In the genomic region with DNA sequence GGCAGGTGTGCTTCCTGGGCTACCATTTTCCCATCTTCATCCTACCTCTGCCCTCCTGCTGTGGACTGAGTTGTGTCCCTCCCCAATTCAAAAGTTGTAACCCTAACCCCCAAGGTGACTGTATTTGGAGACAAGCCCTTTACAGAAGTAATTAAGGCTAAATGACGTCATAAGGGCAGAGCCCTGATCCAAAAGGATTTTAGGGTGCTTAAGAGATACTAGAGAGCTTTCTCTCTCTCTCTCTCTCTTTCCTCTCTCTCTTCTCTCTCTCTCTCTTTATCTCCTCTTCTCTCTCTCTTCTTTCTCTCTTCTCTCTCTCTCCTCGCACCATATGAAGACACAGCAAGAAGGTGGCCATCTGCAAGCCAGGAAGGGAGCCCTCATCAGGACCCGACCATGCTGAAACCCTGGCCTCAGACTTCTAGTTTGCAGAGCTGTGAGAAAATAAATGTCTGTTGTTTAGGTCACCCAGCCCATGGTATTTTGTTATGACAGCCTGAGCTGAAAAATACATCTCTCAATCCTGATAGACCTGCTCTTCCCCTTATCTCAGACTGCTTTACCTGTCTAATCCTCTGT, we compare ENCODE assay signal across 21 cellular contexts. TPM values are rescaled to one million over a fixed set of nuclear protein-coding genes. Genes with fewer than 3 reads are reported as not detected.
DNase-seq lines count a peak whose midpoint lies in the region; ATAC-seq, FAIRE-seq and TF ChIP-seq lines count a peak whose summit lies in the region.
"Had no signal": no experiment of that assay in that cellular context is flagged by ENCODE, and none has a peak within 500 bp of the region (broad histone marks: within the 10 kb centered on the region; RNA-seq: fewer than 3 reads in every experiment).

No MANE protein-coding gene starts in this region.

- ATAC-seq in stimulated activated naive CD8-positive, alpha-beta T cell treated with anti-CD3 and anti-CD28 coated beads, Interleukin-15, Interleukin-2, amounts not matched to agents 100 U/mL and 50 U/mL, for 24 hours: no peak
- no peak for ATAC-seq in K562

- FAIRE-seq in K562 (lab: Jason Lieb, UNC): no peak

- TF ChIP-seq RAD21 in K562 (CRISPR knock-in tag; conservative IDR thresholded peaks at IDR 0.05 in 1 of 2, IDR thresholded peaks at IDR 0.05 in 1 of 2): no peak

- H3K36me3 Mint-ChIP-seq in stimulated activated naive CD8-positive, alpha-beta T cell treated with anti-CD3 and anti-CD28 coated beads, Interleukin-15, Interleukin-2, amounts not matched to agents 100 ng/mL and 50 ng/mL, for 24 hours (ENCODE audit: low read depth): peaks cover 12% of the 10 kb centered on the region

- no peak for TF ChIP-seq EP300 in K562 (IDR thresholded peaks at IDR 0.05; ENCODE audit: low read length)

- H4K20me1 ChIP-seq in K562 (replicated peaks; ENCODE audit: control insufficient read depth, insufficient read depth, low read length): no peaks in the 10 kb centered on the region

- POLR2A ChIA-PET in K562 (lab: Yijun Ruan, JAX): no interaction called here

- TF ChIP-seq POLR2A in K562 (conservative IDR thresholded peaks at IDR 0.05): no peak

- peaks cover 54% of the 10 kb centered on the region for H3K4me1 Mint-ChIP-seq in stimulated activated naive CD8-positive, alpha-beta T cell treated with anti-CD3 and anti-CD28 coated beads, Interleukin-15, Interleukin-2, amounts not matched to agents 100 ng/mL and 50 ng/mL, for 24 hours (ENCODE audit: low read depth)

- no peaks in the 10 kb centered on the region for H3K9me1 ChIP-seq in K562 (ENCODE audit: control insufficient read depth, insufficient read depth, low read length)

- no peak for TF ChIP-seq CTCF in WERI-Rb-1 (IDR thresholded peaks at IDR 0.05; ENCODE audit: low read depth, low read length)
- TF ChIP-seq CTCF in K562 (IDR thresholded peaks at IDR 0.05 in 2 of 3, conservative IDR thresholded peaks at IDR 0.05 in 1 of 3; ENCODE audit: insufficient read depth in 2 of 3, low read depth in 1 of 3, low read length in 3 of 3): no peak
- TF ChIP-seq CTCF in GM20000 (IDR thresholded peaks at IDR 0.05; ENCODE audit: extremely low read depth, missing control alignments): no peak

- H3K9ac ChIP-seq in K562 (ENCODE audit: insufficient read depth in 1 of 2, low read depth in 2 of 2, low read length in 2 of 2): no peak overlapping the region

- H3K79me2 ChIP-seq in K562 (ENCODE audit: control insufficient read depth, insufficient read depth, low read length): no peaks in the 10 kb centered on the region

- BruUV-seq in K562 (replicated peaks; lab: Mats Ljungman, UMichigan): no TSS peak

- peaks cover 5% of the 10 kb centered on the region for H3K27me3 Mint-ChIP-seq in stimulated activated naive CD8-positive, alpha-beta T cell treated with anti-CD3 and anti-CD28 coated beads, Interleukin-15, Interleukin-2, amounts not matched to agents 100 ng/mL and 50 ng/mL, for 24 hours

- peaks cover 10% of the 10 kb centered on the region for H3K9me3 Mint-ChIP-seq in stimulated activated naive CD8-positive, alpha-beta T cell treated with anti-CD3 and anti-CD28 coated beads, Interleukin-15, Interleukin-2, amounts not matched to agents 100 ng/mL and 50 ng/mL, for 24 hours

- H3K4me1 ChIP-seq in K562 (replicated peaks in 1 of 2; ENCODE audit: control insufficient read depth in 2 of 2, insufficient read depth in 2 of 2, low read length in 2 of 2): peaks cover 0 to 4% of the 10 kb centered on the region in 2 experiments; a peak in 1 of 5 replicates
- H3K4me1 ChIP-seq: prostate gland, upper lobe of right lung had no signal

- H3K4me2 ChIP-seq in K562 (ENCODE audit: insufficient read depth, low read length): no peak overlapping the region

- WGBS in K562 (ENCODE audit: insufficient coverage, low coverage, missing lambda C conversion rate): 4% methylated on average over 3 of the region's 3 CpGs

- DNase-seq in stimulated activated naive CD8-positive, alpha-beta T cell treated with anti-CD3 and anti-CD28 coated beads, Interleukin-15, Interleukin-2, amounts not matched to agents 100 U/mL and 50 U/mL, for 24 hours: no peak
- no peak for DNase-seq in WERI-Rb-1
- no peak for DNase-seq in K562 (ENCODE audit: extremely low read depth in 1 of 4, low spot score in 3 of 4)
- no peak for DNase-seq in NCI-H2227 (lab: John Stamatoyannopoulos, UW; ENCODE audit: unreplicated experiment)
- DNase-seq in NCI-H1092 treated with DMSO at 0.1 percent for 48 hours (lab: John Stamatoyannopoulos, UW): no peak
- DNase-seq in GM20000 (ENCODE audit: low spot score): no peak
- DNase-seq: COR-L47, dorsolateral prefrontal cortex, foreskin fibroblast, islet precursor cell, NCI-H1105 treated with DMSO at 0.1 percent for 48 hours, NCI-H510A, upper lobe of right lung had no signal

- no peaks in the 10 kb centered on the region for H3K9me3 ChIP-seq in WERI-Rb-1 (ENCODE audit: severe bottlenecking)
- no peaks in the 10 kb centered on the region for H3K9me3 ChIP-seq in K562 (replicated peaks; ENCODE audit: control insufficient read depth, insufficient read depth, low read depth, low read length)
- H3K9me3 ChIP-seq: prostate gland, upper lobe of right lung had no signal

- peak overlapping the region; percentile 53 for H3K27ac ChIP-seq in WERI-Rb-1
- no peak overlapping the region for H3K27ac ChIP-seq in K562 (ENCODE audit: extremely low read depth, low read depth, low read length)
- H3K27ac ChIP-seq: dorsolateral prefrontal cortex, prostate gland, SK-N-MC, upper lobe of right lung had no signal

- no peak overlapping the region for H2AFZ ChIP-seq in K562 (ENCODE audit: low read depth, low read length)

- H3K4me3 ChIP-seq in WERI-Rb-1 (ENCODE audit: low read depth, low read length): no peak overlapping the region
- no peak overlapping the region for H3K4me3 ChIP-seq in K562
- H3K4me3 ChIP-seq: dorsolateral prefrontal cortex, prostate gland, SK-N-MC, upper lobe of right lung had no signal

- H3K27ac Mint-ChIP-seq in stimulated activated naive CD8-positive, alpha-beta T cell treated with anti-CD3 and anti-CD28 coated beads, Interleukin-15, Interleukin-2, amounts not matched to agents 100 ng/mL and 50 ng/mL, for 24 hours: peak overlapping the region; percentile 96

- intact Hi-C loops in K562 (cut with micrococcal nuclease): loop anchor here (5.0 kb wide), 1 partner anchor 36 kb away; a partner anchor contains a TSS

- H3K36me3 ChIP-seq in WERI-Rb-1 (no peaks in the 10 kb centered on the region), K562 (ENCODE audit: control insufficient read depth, insufficient read depth, low read length) (no peaks in the 10 kb centered on the region)
- H3K36me3 ChIP-seq: prostate gland, upper lobe of right lung had no signal

- peak overlapping the region; percentile 35 for H3K4me3 Mint-ChIP-seq in stimulated activated naive CD8-positive, alpha-beta T cell treated with anti-CD3 and anti-CD28 coated beads, Interleukin-15, Interleukin-2, amounts not matched to agents 100 ng/mL and 50 ng/mL, for 24 hours

- CTCF ChIA-PET in K562 (lab: Yijun Ruan, JAX; ENCODE audit: low intra/inter-chr PET ratio): no interaction called here

- in situ Hi-C loops in K562 (cut with MboI): no loop called here

- H3K27me3 ChIP-seq in WERI-Rb-1 (ENCODE audit: insufficient read depth, low read depth, severe bottlenecking) (no peaks in the 10 kb centered on the region), K562 (ENCODE audit: control insufficient read depth in 2 of 2, insufficient read depth in 2 of 2, low read length in 2 of 2) (peaks cover 0 to 6% of the 10 kb centered on the region in 2 experiments; a peak in 2 of 5 replicates)
- H3K27me3 ChIP-seq: upper lobe of right lung had no signal

TF ChIP-seq in K562, 482 proteins besides CTCF, POLR2A, EP300 and RAD21:
- TF ChIP-seq NONO (IDR thresholded peaks at IDR 0.05; ENCODE audit: low read depth in 2 of 2, low read length in 1 of 2): no peak
- TF ChIP-seq, protein P1, sequence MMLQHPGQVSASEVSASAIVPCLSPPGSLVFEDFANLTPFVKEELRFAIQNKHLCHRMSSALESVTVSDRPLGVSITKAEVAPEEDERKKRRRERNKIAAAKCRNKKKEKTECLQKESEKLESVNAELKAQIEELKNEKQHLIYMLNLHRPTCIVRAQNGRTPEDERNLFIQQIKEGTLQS (IDR thresholded peaks at IDR 0.05): peak; percentile 26; the same call in 1 of the 2 replicates
- TF ChIP-seq, protein P1 (CRISPR knock-in tag; conservative IDR thresholded peaks at IDR 0.05): no peak
- TF ChIP-seq ATF7 (IDR thresholded peaks at IDR 0.05): peak; percentile 35; the same call in 1 of the 2 replicates

RNA-seq across cellular contexts. Expression of a gene that starts 36.0 kb away (rescaled TPM):
- not detected in 2 replicates for total RNA-seq in K562 (2011; cell fraction: chromatin; rRNA removed; ENCODE audit: low replicate concordance)
- total RNA-seq in K562 (2011; cell fraction: nucleolus; rRNA removed): not detected in 2 replicates
- not detected in 2 replicates for total RNA-seq in K562 (2011; cell fraction: nucleoplasm; rRNA removed)
- total RNA-seq in K562 (2014; rRNA removed) (not detected in 2 replicates), K562 (2014; rRNA removed; fragmentation: Illumina TruSeq; extraction: Trizol) (not detected in 2 replicates), K562 (2015; rRNA removed; fragmentation: Illumina TruSeq; extraction: Trizol) (not detected in 2 replicates), K562 (2021) (not detected in 2 replicates)
- polyA plus RNA-seq in K562 (2011; rRNA removed) (not detected in 2 replicates), K562 (2014; fragmentation: Illumina TruSeq; extraction: Trizol) (not detected in 2 replicates), K562 (2014; fragmentation: Nextera tagmentation; extraction: Ambion mirVana) (not detected), K562 (2014; rRNA removed) (not detected in 2 replicates)
- not detected in 2 replicates for polyA plus RNA-seq in K562 (2011; cell fraction: cytosol; rRNA removed)
- polyA plus RNA-seq in K562 (2011; cell fraction: nucleus; rRNA removed): not detected in 2 replicates
- polyA plus RNA-seq in K562 (2012): not detected in 2 replicates
- polyA minus RNA-seq in K562 (2011; rRNA and poly(A)+ RNA removed): not detected in 2 replicates
- not detected in 2 replicates for polyA minus RNA-seq in K562 (2011; cell fraction: cytosol; rRNA and poly(A)+ RNA removed)
- polyA minus RNA-seq in K562 (2011; cell fraction: nucleus; rRNA and poly(A)+ RNA removed): not detected in 2 replicates
- total RNA-seq: cardiac septum, dorsolateral prefrontal cortex, epithelial cell of proximal tubule, LHCN-M2, lower leg skin, mucosa of gallbladder, prostate gland, upper lobe of right lung had no signal
